ENCODE assay signal across 23 cellular contexts in genomic region chr5:26572486-26572885, GRCh38.
DNase-seq lines count a peak whose midpoint lies in the region; ATAC-seq, FAIRE-seq and TF ChIP-seq lines count a peak whose summit lies in the region.
"Had no signal": no experiment of that assay in that cellular context is flagged by ENCODE, and none has a peak within 500 bp of the region (broad histone marks: within the 10 kb centered on the region; RNA-seq: fewer than 3 reads in every experiment).

No MANE protein-coding gene starts in this region.

- no peak for FAIRE-seq in urothelium cell line (lab: Jason Lieb, UNC)
- FAIRE-seq: GM12891 had no signal

- H3K36me3 ChIP-seq in PC-3 (ENCODE audit: low read depth, low read length), result no peaks in the 10 kb centered on the region
- H3K36me3 ChIP-seq: SJSA1 had no signal

- H3K27me3 Mint-ChIP-seq in glutamatergic neuron (ENCODE audit: unreplicated experiment), result no peaks in the 10 kb centered on the region
- H3K27me3 Mint-ChIP-seq: B cell; CD4-positive, CD25-positive, alpha-beta regulatory T cell had no signal

- no peak overlapping the region for H3K27ac ChIP-seq in PC-3 (ENCODE audit: low read length)
- H3K27ac ChIP-seq: 22Rv1, HL-60, PC-9, SJSA1 had no signal

- H3K9ac ChIP-seq in PC-3 (ENCODE audit: low read length), result no peak overlapping the region

- no peaks in the 10 kb centered on the region for H3K4me1 Mint-ChIP-seq in glutamatergic neuron (ENCODE audit: low read depth, unreplicated experiment)
- H3K4me1 Mint-ChIP-seq: B cell; CD4-positive, CD25-positive, alpha-beta regulatory T cell had no signal

- no peaks in the 10 kb centered on the region for H3K27me3 ChIP-seq in PC-3 (ENCODE audit: low read length)
- H3K27me3 ChIP-seq: SJSA1 had no signal

- H3F3A ChIP-seq in PC-3 (ENCODE audit: low read length, unreplicated experiment), result no peaks in the 10 kb centered on the region

- POLR2A ChIA-PET in PC-3 (lab: Charles Lee; ENCODE audit: unreplicated experiment), result interaction anchor here (0.7 kb wide), 1 partner anchor 1510 kb away, joined by 3 read pairs; no protein-coding TSS in a partner anchor

- no peaks in the 10 kb centered on the region for H3K79me2 ChIP-seq in PC-3 (ENCODE audit: low read length)

- peaks cover 2% of the 10 kb centered on the region for H3K9me3 Mint-ChIP-seq in glutamatergic neuron (ENCODE audit: unreplicated experiment)

- CTCF ChIA-PET in PC-3 (lab: Charles Lee), result no interaction called here

- H3K4me3 ChIP-seq in PC-3 (ENCODE audit: low read length) (no peak overlapping the region), epithelial cell of esophagus (ENCODE audit: low read length) (no peak overlapping the region)
- H3K4me3 ChIP-seq: PC-9, SJSA1 had no signal

- no peaks in the 10 kb centered on the region for H3K9me3 ChIP-seq in PC-3 (ENCODE audit: low read length)
- H3K9me3 ChIP-seq: Caco-2, SJSA1 had no signal

- peak; percentile 46 for ATAC-seq in PC-3

- no peak for TF ChIP-seq CTCF in PC-3 (conservative IDR thresholded peaks at IDR 0.05; ENCODE audit: low read depth, low read length)
- no peak for TF ChIP-seq CTCF in epithelial cell of esophagus (IDR thresholded peaks at IDR 0.05; ENCODE audit: insufficient read depth, low read depth, low read length, missing control alignments)
- no peak for TF ChIP-seq CTCF in GM13977 (IDR thresholded peaks at IDR 0.05; ENCODE audit: extremely low read depth, insufficient read depth, missing control alignments)
- TF ChIP-seq CTCF in glutamatergic neuron (IDR thresholded peaks at IDR 0.05; ENCODE audit: partially characterized antibody, unreplicated experiment), result no peak

- peak; percentile 17 for DNase-seq in DMS53 (lab: John Stamatoyannopoulos, UW)
- DNase-seq in DMS53 treated with DMSO at 0.1 percent for 48 hours (lab: John Stamatoyannopoulos, UW; ENCODE audit: unreplicated experiment), result no peak
- peak; percentile 32 for DNase-seq in PC-3
- DNase-seq in epithelial cell of esophagus (ENCODE audit: low read depth), result peak; percentile 8
- DNase-seq in urothelium cell line (ENCODE audit: low spot score), result peak; percentile 12
- DNase-seq in GM13977 (ENCODE audit: low spot score), result no peak
- DNase-seq in NCI-H1436 (lab: John Stamatoyannopoulos, UW), result no peak
- DNase-seq in glutamatergic neuron, result no peak
- DNase-seq: Caco-2; CD4-positive, CD25-positive, alpha-beta regulatory T cell; DMS153; EL; H7; IMR-90; NCI-H1105; NCI-H1694; NCI-H2081 treated with DMSO at 0.1 percent for 48 hours; PC-9 had no signal

- no peak overlapping the region for H3K27ac Mint-ChIP-seq in glutamatergic neuron (ENCODE audit: unreplicated experiment)
- H3K27ac Mint-ChIP-seq: B cell; CD4-positive, CD25-positive, alpha-beta regulatory T cell had no signal

- peaks cover 4% of the 10 kb centered on the region for H3K36me3 Mint-ChIP-seq in glutamatergic neuron (ENCODE audit: unreplicated experiment)
- H3K36me3 Mint-ChIP-seq: CD4-positive, CD25-positive, alpha-beta regulatory T cell had no signal

- in situ Hi-C loops in GM13977 (cut with MboI; ENCODE audit: low pct_unique_long_range_greater_than_20kb, low sequenced_read_pairs, unreplicated experiment), result no loop called here

- no peak overlapping the region for H3K4me2 ChIP-seq in PC-3 (ENCODE audit: low read length)
- H3K4me2 ChIP-seq: PC-9 had no signal

- H3K4me3 Mint-ChIP-seq in glutamatergic neuron (ENCODE audit: unreplicated experiment), result no peak overlapping the region
- H3K4me3 Mint-ChIP-seq: B cell; CD4-positive, CD25-positive, alpha-beta regulatory T cell had no signal

- no TSS peak for BruUV-seq in PC-3 (replicated peaks; lab: Mats Ljungman, UMichigan)

- H2AFZ ChIP-seq in PC-3 (ENCODE audit: low read length), result no peak overlapping the region
- H2AFZ ChIP-seq: PC-9 had no signal

- H3K4me1 ChIP-seq in PC-3 (ENCODE audit: insufficient read depth, low read length), result no peaks in the 10 kb centered on the region
- H3K4me1 ChIP-seq: Caco-2, SJSA1 had no signal

- H4K20me1 ChIP-seq in PC-3 (ENCODE audit: low read length), result no peaks in the 10 kb centered on the region

- intact Hi-C loops in PC-3 (cut with micrococcal nuclease), result no loop called here

- H3K9me2 ChIP-seq in PC-3 (replicated peaks; ENCODE audit: low read length), result no peaks in the 10 kb centered on the region

Comparison
In these comparisons a context has a peak if more than half of its experiments do, and no peak if none do; other contexts are left out.
1. DNase-seq: peak in DMS53 (single experiment), PC-3 (single experiment), epithelial cell of esophagus (single experiment) and urothelium cell line (single experiment); none in DMS53 treated with DMSO at 0.1 percent for 48 hours (single experiment), GM13977 (single experiment), NCI-H1436 (single experiment) and glutamatergic neuron (single experiment).